In the genomic region with DNA sequence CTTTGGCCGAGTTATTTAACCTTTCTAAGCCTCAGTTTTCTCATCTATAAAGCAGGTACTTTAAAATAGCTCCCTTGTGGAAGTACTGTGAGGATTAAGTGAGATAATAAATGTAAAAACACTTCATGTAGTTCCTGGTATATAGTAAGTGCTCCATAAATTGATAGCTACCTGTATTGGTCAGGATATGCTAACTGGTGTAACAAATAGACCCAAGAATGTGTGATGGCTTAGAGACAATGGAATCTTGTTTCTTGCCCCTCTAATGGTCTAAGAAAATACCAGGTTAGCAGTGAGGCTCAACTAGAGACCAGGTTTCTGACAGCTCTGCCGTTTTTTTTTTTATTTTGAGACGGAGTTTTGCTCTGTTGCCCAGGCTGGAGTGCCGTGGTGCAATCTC, we compare ENCODE assay signal across 15 cellular contexts. TPM values are rescaled to one million over a fixed set of nuclear protein-coding genes. Genes with fewer than 3 reads are reported as not detected.
A peak's percentile ranks its signal among the peaks of the same experiment; 100 is the strongest.
DNase-seq lines count a peak whose midpoint lies in the region; TF ChIP-seq lines count a peak whose summit lies in the region.
"Had no signal": no experiment of that assay in that cellular context is flagged by ENCODE, and none has a peak within 500 bp of the region (broad histone marks: within the 10 kb centered on the region; RNA-seq: fewer than 3 reads in every experiment).

No MANE protein-coding gene starts in this region.

- peaks cover 68 to 97% (median 84%) of the 10 kb centered on the region in 4 donors for H3K4me1 Mint-ChIP-seq in CD4-positive, alpha-beta memory T cell

- no peak overlapping the region for H3K4me3 ChIP-seq in ACC112 (ENCODE audit: low read depth, low read length)
- no peak overlapping the region for H3K4me3 ChIP-seq in CD4-positive, alpha-beta memory T cell (ENCODE audit: low read length in 2 of 2)
- H3K4me3 ChIP-seq in esophagus muscularis mucosa = no peak overlapping the region
- no peak overlapping the region for H3K4me3 ChIP-seq in skeletal muscle tissue (ENCODE audit: low read length in 3 of 3)
- H3K4me3 ChIP-seq: BLaER1 treated with 17β-estradiol and CSF1 and Interleukin-3, amounts not matched to agents 10 nM and 100 nM had no signal

- peak overlapping the region in 1 of 8 donors; percentile 67 for H3K4me3 Mint-ChIP-seq in CD4-positive, alpha-beta memory T cell

- no peaks in the 10 kb centered on the region for H3K36me3 ChIP-seq in ACC112 (ENCODE audit: insufficient read depth, low read length)
- no peaks in the 10 kb centered on the region for H3K36me3 ChIP-seq in CD4-positive, alpha-beta memory T cell (ENCODE audit: insufficient read depth, low read length)
- H3K36me3 ChIP-seq in esophagus muscularis mucosa = no peaks in the 10 kb centered on the region
- no peaks in the 10 kb centered on the region for H3K36me3 ChIP-seq in skeletal muscle tissue (ENCODE audit: control insufficient read depth in 3 of 3, insufficient read depth in 3 of 3, low read length in 3 of 3)
- H3K36me3 ChIP-seq: BLaER1 treated with 17β-estradiol and CSF1 and Interleukin-3, amounts not matched to agents 10 nM and 100 nM had no signal

- H3K27me3 Mint-ChIP-seq in CD4-positive, alpha-beta memory T cell = peaks cover 0 to 2% of the 10 kb centered on the region in 2 donors

- POLR2A ChIA-PET in CD4-positive, alpha-beta memory T cell (lab: Charles Lee; ENCODE audit: partially characterized antibody) = interaction anchor here (0.9 to 24.9 kb wide), 7 partner anchors 16 to 177 kb away, joined by 3 to 1088 read pairs (median 22); a partner anchor contains a TSS

- no peaks in the 10 kb centered on the region for H3K79me2 ChIP-seq in ACC112 (ENCODE audit: control insufficient read depth, insufficient read depth, low read length, unreplicated experiment)

- TF ChIP-seq POLR2A in esophagus muscularis mucosa (IDR thresholded peaks at IDR 0.05; ENCODE audit: low read depth) = no peak

- no peak for TF ChIP-seq EP300 in esophagus muscularis mucosa (IDR thresholded peaks at IDR 0.05)

- intact Hi-C loops in CD4-positive, alpha-beta memory T cell (cut with micrococcal nuclease) = loop anchor here (10.0 kb wide), 1 partner anchor 331 kb away; no protein-coding TSS in a partner anchor
- intact Hi-C loops in esophagus muscularis mucosa (cut with DNase I) = loop anchor here (5.0 kb wide), 1 partner anchor 233 kb away; no protein-coding TSS in a partner anchor

- CTCF ChIA-PET in CD4-positive, alpha-beta memory T cell (lab: Charles Lee; ENCODE audit: partially characterized antibody) = interaction anchor here (0.8 to 19.9 kb wide), 14 partner anchors 18 to 233 kb away, joined by 3 to 512 read pairs (median 35); a partner anchor contains a TSS

- no peaks in the 10 kb centered on the region for H3K9me3 ChIP-seq in CD4-positive, alpha-beta memory T cell (ENCODE audit: control insufficient read depth in 1 of 2, low read length in 2 of 2)
- H3K9me3 ChIP-seq in esophagus muscularis mucosa = no peaks in the 10 kb centered on the region
- no peaks in the 10 kb centered on the region for H3K9me3 ChIP-seq in skeletal muscle tissue (ENCODE audit: control insufficient read depth in 3 of 3, low read length in 3 of 3)
- H3K9me3 ChIP-seq: BLaER1 treated with 17β-estradiol and CSF1 and Interleukin-3, amounts not matched to agents 10 nM and 100 nM; SK-N-SH had no signal

- peaks cover 0 to 7% (median 3%) of the 10 kb centered on the region in 8 donors for H3K9me3 Mint-ChIP-seq in CD4-positive, alpha-beta memory T cell

- H3K36me3 Mint-ChIP-seq in CD4-positive, alpha-beta memory T cell = peaks cover 0 to 4% of the 10 kb centered on the region in 2 donors

- DNase-seq in CD4-positive, alpha-beta memory T cell = no peak
- DNase-seq in esophagus muscularis mucosa (ENCODE audit: extremely low spot score) (no peak), retina (no peak), anterior cingulate cortex (lab: John Stamatoyannopoulos, UW) (no peak), dermis blood vessel endothelial cell (no peak)
- DNase-seq: activated naive CD4-positive, alpha-beta T cell treated with Interleukin-2 at 50 U/mL for 16 hours; central memory CD4-positive, alpha-beta T cell; MM.1S; SK-N-SH had no signal

- no peak for TF ChIP-seq CTCF in esophagus muscularis mucosa (IDR thresholded peaks at IDR 0.05)

- no peak overlapping the region for H2AFZ ChIP-seq in ACC112 (ENCODE audit: low read length, unreplicated experiment)

- WGBS in esophagus muscularis mucosa = 94% methylated on average over 4 of the region's 4 CpGs

- H3K27me3 ChIP-seq in ACC112 (ENCODE audit: insufficient read depth, low read length) (no peaks in the 10 kb centered on the region), esophagus muscularis mucosa (no peaks in the 10 kb centered on the region), skeletal muscle tissue (ENCODE audit: control insufficient read depth in 3 of 3, insufficient read depth in 3 of 3, low read length in 3 of 3) (no peaks in the 10 kb centered on the region)
- H3K27me3 ChIP-seq in CD4-positive, alpha-beta memory T cell (ENCODE audit: insufficient read depth, low read length) = no peaks in the 10 kb centered on the region
- H3K27me3 ChIP-seq: BLaER1 treated with 17β-estradiol and CSF1 and Interleukin-3, amounts not matched to agents 10 nM and 100 nM had no signal

- peak overlapping the region in 6 of 7 donors; percentile 88 to 100 (median 98) for H3K27ac Mint-ChIP-seq in CD4-positive, alpha-beta memory T cell

- no peak overlapping the region for H3K9ac ChIP-seq in skeletal muscle tissue (ENCODE audit: low read depth in 1 of 3, low read length in 3 of 3)
- H3K9ac ChIP-seq: SK-N-SH had no signal

- H3K4me1 ChIP-seq in ACC112 (ENCODE audit: control insufficient read depth, insufficient read depth, low read length, unreplicated experiment) (peaks cover 53% of the 10 kb centered on the region), esophagus muscularis mucosa (peaks cover 66 to 76% (median 75%) of the 10 kb centered on the region in 4 donors), skeletal muscle tissue (ENCODE audit: control insufficient read depth in 3 of 3, insufficient read depth in 3 of 3, low read length in 3 of 3) (peaks cover 56 to 65% (median 64%) of the 10 kb centered on the region in 3 donors)
- peaks cover 90% of the 10 kb centered on the region for H3K4me1 ChIP-seq in CD4-positive, alpha-beta memory T cell (ENCODE audit: insufficient read depth, low read length)

- H3K27ac ChIP-seq in ACC112 (ENCODE audit: low read depth, low read length) = peak overlapping the region; percentile 84
- no peak overlapping the region for H3K27ac ChIP-seq in CD4-positive, alpha-beta memory T cell (ENCODE audit: low read depth, low read length)
- H3K27ac ChIP-seq in esophagus muscularis mucosa (replicated peaks in 1 of 4) = peak overlapping the region in 3 of 4 donors; percentile 59 to 90 (median 63)
- H3K27ac ChIP-seq in skeletal muscle tissue (ENCODE audit: low read depth, low read length) = peak overlapping the region; percentile 77

RNA-seq across cellular contexts. Expression of a gene that starts 29.8 kb away (rescaled TPM):
- 100 to 1,000 TPM; 268 to 269 TPM for total RNA-seq in CD4-positive, alpha-beta memory T cell
- polyA plus RNA-seq in CD4-positive, alpha-beta memory T cell = 100 to 1,000 TPM; 436 to 502 TPM
- total RNA-seq in esophagus muscularis mucosa (under 1 TPM in 1 of 4 donors, not detected in 3; 0.33 TPM), skeletal muscle tissue (1.0 TPM), dermis blood vessel endothelial cell (under 0.01 and 0.33 TPM in 2 replicates)
- total RNA-seq: H4, NCI-H460, pulmonary artery endothelial cell had no signal
- polyA plus RNA-seq: SK-N-SH had no signal

RNA-seq across cellular contexts. Expression of a gene that starts 34.0 kb away (rescaled TPM):
- 1 to 10 TPM in 1 of 2 experiments, under 1 TPM in 1; 0.25 to 1.8 TPM for total RNA-seq in CD4-positive, alpha-beta memory T cell
- under 1 TPM; 0.18 to 0.33 TPM for polyA plus RNA-seq in CD4-positive, alpha-beta memory T cell
- total RNA-seq in esophagus muscularis mucosa (not detected), skeletal muscle tissue (not detected), dermis blood vessel endothelial cell (not detected in 2 replicates)
- total RNA-seq: H4, pulmonary artery endothelial cell had no signal
- polyA plus RNA-seq: SK-N-SH had no signal

Comparison
In these comparisons a context has a peak if more than half of its experiments do, and no peak if none do; other contexts are left out.
1. RNA of a gene that starts 29.8 kb away (total RNA-seq): 268 to 269 TPM in CD4-positive, alpha-beta memory T cell; 1.0 TPM in skeletal muscle tissue (single experiment), 0.33 TPM in esophagus muscularis mucosa and under 0.01 to 0.33 TPM in dermis blood vessel endothelial cell; every median in the first group is over 100 times any median in the second.